ENCODE assay signal across 12 cellular contexts in genomic region chr20:14555676-14556075, GRCh38.
"Had no signal": no experiment of that assay in that cellular context is flagged by ENCODE, and none has a peak within 500 bp of the region (broad histone marks: within the 10 kb centered on the region; RNA-seq: fewer than 3 reads in every experiment).

No MANE protein-coding gene starts in this region.

- H3K4me1 Mint-ChIP-seq: natural killer cell, neural crest cell had no signal

- H3K27me3 ChIP-seq: dorsolateral prefrontal cortex, esophagus muscularis mucosa had no signal

- H3K4me1 ChIP-seq: esophagus muscularis mucosa had no signal

- H3K36me3 ChIP-seq: esophagus muscularis mucosa had no signal

- H3K9me3 ChIP-seq: esophagus muscularis mucosa had no signal

- H3K27ac Mint-ChIP-seq: natural killer cell, type B pancreatic cell had no signal

- H3K4me3 ChIP-seq: dorsolateral prefrontal cortex, esophagus muscularis mucosa had no signal

- H3K27ac ChIP-seq: dorsolateral prefrontal cortex, esophagus muscularis mucosa had no signal

- H3K9me3 Mint-ChIP-seq: neural crest cell, type B pancreatic cell had no signal

- H3K4me3 Mint-ChIP-seq: natural killer cell, neural crest cell, type B pancreatic cell had no signal

- DNase-seq: cortex of kidney; dorsolateral prefrontal cortex; effector CD8-positive, alpha-beta T cell; kidney glomerular epithelial cell; natural killer cell; right cardiac atrium; small intestine; stimulated activated CD4-positive, alpha-beta T cell treated with anti-CD3 and anti-CD28 coated beads, Interleukin-2, amount 100 ng/mL, for 48 hours; stimulated activated naive CD4-positive, alpha-beta T cell treated with Interleukin-2 at 50 U/mL for 16 hours had no signal

- H3K27me3 Mint-ChIP-seq: type B pancreatic cell had no signal

- H3K36me3 Mint-ChIP-seq: natural killer cell, type B pancreatic cell had no signal
